In genomic region chr5:75509956-75510355, GRCh38 we compare ENCODE assay signal across 8 cellular contexts. TPM values are rescaled to one million over a fixed set of nuclear protein-coding genes. Genes with fewer than 3 reads are reported as not detected.
A peak's percentile ranks its signal among the peaks of the same experiment; 100 is the strongest.
DNase-seq lines count a peak whose midpoint lies in the region; TF ChIP-seq lines count a peak whose summit lies in the region.

No MANE protein-coding gene starts in this region.

- TF ChIP-seq CTCF in osteocyte (IDR thresholded peaks at IDR 0.05): no peak

- peak overlapping the region; percentile 99 for H3K4me3 Mint-ChIP-seq in osteocyte (ENCODE audit: unreplicated experiment)

- peak overlapping the region; percentile 98 for H3K27ac Mint-ChIP-seq in osteocyte (ENCODE audit: unreplicated experiment)

- peaks cover 5% of the 10 kb centered on the region for H3K36me3 Mint-ChIP-seq in osteocyte (ENCODE audit: unreplicated experiment)

- TF ChIP-seq POLR2A in erythroblast (IDR thresholded peaks at IDR 0.05; ENCODE audit: low read length): no peak

- no peaks in the 10 kb centered on the region for H3K27me3 Mint-ChIP-seq in osteocyte (ENCODE audit: unreplicated experiment)

- peaks cover 47% of the 10 kb centered on the region for H3K4me1 Mint-ChIP-seq in osteocyte (ENCODE audit: unreplicated experiment)

- peak; percentile 4 for DNase-seq in NCI-H748 (lab: John Stamatoyannopoulos, UW; ENCODE audit: unreplicated experiment)
- DNase-seq in NCI-H748 treated with DMSO at 0.1 percent for 48 hours (lab: John Stamatoyannopoulos, UW): no peak
- DNase-seq in RKO (ENCODE audit: low spot score): peak; percentile 78
- DNase-seq in erythroblast (lab: John Stamatoyannopoulos, UW): peak; percentile 46 to 60
- DNase-seq in osteocyte (ENCODE audit: extremely low spot score, unreplicated experiment): no peak
- DNase-seq in NCI-H2029 treated with DMSO at 0.1 percent for 48 hours (lab: John Stamatoyannopoulos, UW): no peak
- DNase-seq in stimulated activated CD4-positive, alpha-beta T cell treated with anti-CD3 and anti-CD28 coated beads, Interleukin-4, amount 100 ng/mL, for 4 hours: no peak
- DNase-seq in activated gamma-delta T cell (lab: John Stamatoyannopoulos, UW): no peak

- H3K9me3 Mint-ChIP-seq in osteocyte (ENCODE audit: unreplicated experiment): peaks cover 5% of the 10 kb centered on the region

RNA-seq across cellular contexts. Expression of gene CERT1, which starts 1.5 kb away (rescaled TPM):
- 33.1 and 36.5 TPM in 2 replicates for total RNA-seq in osteocyte

RNA-seq across cellular contexts. Expression of gene POLK, which starts 1.7 kb away (rescaled TPM):
- total RNA-seq in osteocyte: 28.9 and 32.7 TPM in 2 replicates

Comparison
In these comparisons a context has a peak if more than half of its experiments do, and no peak if none do; other contexts are left out.
1. DNase-seq: peak in NCI-H748 (single experiment), RKO (single experiment) and erythroblast (2 of 2); none in NCI-H748 treated with DMSO at 0.1 percent for 48 hours (single experiment), osteocyte (single experiment), NCI-H2029 treated with DMSO at 0.1 percent for 48 hours (single experiment), stimulated activated CD4-positive, alpha-beta T cell treated with anti-CD3 and anti-CD28 coated beads, Interleukin-4, amount 100 ng/mL, for 4 hours (0 of 2) and activated gamma-delta T cell (single experiment).